ENCODE assay signal across 1 cellular context in the genomic region with DNA sequence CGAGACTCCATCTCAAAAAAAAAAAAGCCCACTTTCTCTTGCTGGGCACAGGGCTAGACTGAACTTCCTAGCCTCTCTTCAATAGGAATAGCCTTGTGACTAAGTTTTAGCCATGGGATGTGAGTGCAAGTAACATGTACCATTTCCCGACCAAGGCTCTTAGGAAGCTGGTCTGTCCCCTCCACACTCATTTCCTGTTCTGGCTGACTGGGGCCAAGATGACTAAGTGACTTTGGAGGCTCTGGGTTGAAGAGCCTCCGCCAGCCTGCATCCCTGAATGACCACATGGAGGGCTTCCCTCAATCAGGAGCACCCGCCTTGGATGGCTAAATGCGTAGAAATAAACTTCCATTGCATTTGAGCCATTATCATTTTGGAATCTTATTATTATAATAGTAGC.
TF ChIP-seq lines count a peak whose summit lies in the region.

No MANE protein-coding gene starts in this region.

TF ChIP-seq in GM12891, 5 proteins besides CTCF, POLR2A, EP300 and RAD21 (continued from another document):
- TF ChIP-seq PAX5 (IDR thresholded peaks at IDR 0.05; ENCODE audit: insufficient read depth, low read length, severe bottlenecking) (no peak), SPI1 (IDR thresholded peaks at IDR 0.05; ENCODE audit: low read depth, low read length) (no peak), POLR2AphosphoS5 (IDR thresholded peaks at IDR 0.05; ENCODE audit: low read depth, low read length) (no peak)
